In the genomic region with DNA sequence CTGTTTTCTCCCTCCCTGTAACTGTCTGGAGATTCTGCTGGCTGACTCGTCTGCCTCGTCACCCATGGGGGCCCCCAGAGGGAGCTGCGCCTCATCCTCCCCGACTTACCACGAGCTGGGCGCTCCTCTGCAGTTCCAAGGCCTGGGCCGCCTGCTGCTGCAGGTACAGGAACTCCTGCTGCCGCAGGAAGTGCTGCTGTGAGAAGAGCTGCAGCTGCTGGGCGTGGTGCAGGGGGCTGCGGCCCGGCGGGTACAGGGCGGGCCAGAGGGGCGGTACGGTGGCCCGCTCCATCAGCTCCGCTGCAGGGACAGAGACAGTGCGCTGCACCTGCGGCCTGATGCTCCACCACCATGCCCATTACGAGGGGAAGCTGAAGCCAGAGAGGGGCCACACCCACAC, we compare ENCODE assay signal across 24 cellular contexts. TPM values are rescaled to one million over a fixed set of nuclear protein-coding genes. Genes with fewer than 3 reads are reported as not detected.
A peak's percentile ranks its signal among the peaks of the same experiment; 100 is the strongest.
DNase-seq lines count a peak whose midpoint lies in the region; ATAC-seq lines count a peak whose summit lies in the region.
"Had no signal": no experiment of that assay in that cellular context is flagged by ENCODE, and none has a peak within 500 bp of the region (broad histone marks: within the 10 kb centered on the region; RNA-seq: fewer than 3 reads in every experiment).

No MANE protein-coding gene starts in this region.

- H3K79me1 ChIP-seq in neuronal stem cell (ENCODE audit: low read depth, low read length), result peaks cover 27% of the 10 kb centered on the region

- no peak overlapping the region for H3K4ac ChIP-seq in neuronal stem cell (ENCODE audit: low read length)

- H3K4me1 ChIP-seq in neuronal stem cell (ENCODE audit: control insufficient read depth in 2 of 2, insufficient read depth in 1 of 2, low read depth in 1 of 2, low read length in 2 of 2), result no peaks in the 10 kb centered on the region
- H3K4me1 ChIP-seq: HAP-1 had no signal

- peak overlapping the region; percentile 69 for H3K27ac Mint-ChIP-seq in activated CD4-positive, alpha-beta T cell treated with anti-CD3 and anti-CD28 coated beads, Interleukin-2, amount 10 ng/mL, durations not matched to agents 7 days and 5 days
- H3K27ac Mint-ChIP-seq: activated CD4-positive, alpha-beta T cell treated with anti-CD3 and anti-CD28 coated beads, Interleukin-2, amount 10 ng/mL, durations not matched to agents 24 days and 14 days; activated naive CD8-positive, alpha-beta T cell treated with anti-CD3 and anti-CD28 coated beads, Interleukin-2, amount 10 ng/mL, durations not matched to agents 7 days and 5 days; memory B cell had no signal

- no peak overlapping the region for H3K14ac ChIP-seq in neuronal stem cell (ENCODE audit: low read length)

- no peak for DNase-seq in activated CD4-positive, alpha-beta T cell treated with anti-CD3 and anti-CD28 coated beads, Interleukin-2, amount 10 ng/mL, durations not matched to agents 7 days and 5 days
- DNase-seq in activated CD4-positive, alpha-beta T cell treated with anti-CD3 and anti-CD28 coated beads for 48 hours, result no peak
- DNase-seq in H7 (peak; percentile 69), neuronal stem cell (ENCODE audit: low spot score) (no peak), inferior parietal cortex (ENCODE audit: extremely low spot score) (no peak), 8988T (no peak)
- DNase-seq in activated effector memory CD4-positive, alpha-beta T cell treated with Interleukin-2 at 50 U/mL for 16 hours, result peak; percentile 29
- DNase-seq: activated CD4-positive, alpha-beta T cell treated with anti-CD3 and anti-CD28 coated beads, Interleukin-2, amount 10 ng/mL, durations not matched to agents 24 days and 14 days; activated naive CD8-positive, alpha-beta T cell treated with anti-CD3 and anti-CD28 coated beads, Interleukin-2, amount 10 ng/mL, durations not matched to agents 7 days and 5 days; activated T-cell treated with anti-CD3 and anti-CD28 coated beads, Interleukin-2, amount 50 U/mL, for 1 hour; DMS53; hypothalamus; naive thymus-derived CD8-positive, alpha-beta T cell; NCI-H2081 treated with DMSO at 0.1 percent for 48 hours; RPMI8226; stimulated activated CD4-positive, alpha-beta T cell treated with anti-CD3 and anti-CD28 coated beads, Interleukin-2, amount 100 ng/mL, for 48 hours had no signal

- no peak overlapping the region for H3K27ac ChIP-seq in neuronal stem cell (replicated peaks; ENCODE audit: low read length)
- H3K27ac ChIP-seq: C4-2B, HL-60 had no signal

- H3K4me1 Mint-ChIP-seq in activated CD4-positive, alpha-beta T cell treated with anti-CD3 and anti-CD28 coated beads, Interleukin-2, amount 10 ng/mL, durations not matched to agents 7 days and 5 days, result peaks cover 2% of the 10 kb centered on the region
- H3K4me1 Mint-ChIP-seq: activated naive CD8-positive, alpha-beta T cell treated with anti-CD3 and anti-CD28 coated beads, Interleukin-2, amount 10 ng/mL, durations not matched to agents 7 days and 5 days had no signal

- POLR2A ChIA-PET in activated CD4-positive, alpha-beta T cell treated with anti-CD3 and anti-CD28 coated beads, Interleukin-2, amount 10 ng/mL, durations not matched to agents 7 days and 5 days (lab: Charles Lee), result no interaction called here

- no peak for ATAC-seq in GM18867 (IDR thresholded peaks at IDR 0.05; ENCODE audit: unreplicated experiment)
- ATAC-seq: K562; naive thymus-derived CD8-positive, alpha-beta T cell had no signal

- H3K9ac ChIP-seq in neuronal stem cell (ENCODE audit: low read depth, low read length, poor library complexity), result no peak overlapping the region

- WGBS in neuronal stem cell (ENCODE audit: extremely low coverage in 2 of 2, insufficient read length in 2 of 2, insufficient replicate concordance in 1 of 2), 2 donors, result no CpG with 5 or more reads among the region's 20 CpGs

- no peaks in the 10 kb centered on the region for H3K9me3 Mint-ChIP-seq in activated CD4-positive, alpha-beta T cell treated with anti-CD3 and anti-CD28 coated beads, Interleukin-2, amount 10 ng/mL, durations not matched to agents 7 days and 5 days
- H3K9me3 Mint-ChIP-seq: activated CD4-positive, alpha-beta T cell treated with anti-CD3 and anti-CD28 coated beads, Interleukin-2, amount 10 ng/mL, durations not matched to agents 24 days and 14 days; activated naive CD8-positive, alpha-beta T cell treated with anti-CD3 and anti-CD28 coated beads, Interleukin-2, amount 10 ng/mL, durations not matched to agents 7 days and 5 days; brain; memory B cell; naive thymus-derived CD8-positive, alpha-beta T cell had no signal

- H2BK12ac ChIP-seq in neuronal stem cell (ENCODE audit: low read length), result no peak overlapping the region

- no peak overlapping the region for H2AK5ac ChIP-seq in neuronal stem cell (ENCODE audit: low read depth, low read length)

- no peak overlapping the region for H3K4me3 Mint-ChIP-seq in activated CD4-positive, alpha-beta T cell treated with anti-CD3 and anti-CD28 coated beads, Interleukin-2, amount 10 ng/mL, durations not matched to agents 7 days and 5 days
- H3K4me3 Mint-ChIP-seq: activated CD4-positive, alpha-beta T cell treated with anti-CD3 and anti-CD28 coated beads, Interleukin-2, amount 10 ng/mL, durations not matched to agents 24 days and 14 days; activated naive CD8-positive, alpha-beta T cell treated with anti-CD3 and anti-CD28 coated beads, Interleukin-2, amount 10 ng/mL, durations not matched to agents 7 days and 5 days; brain; memory B cell; naive thymus-derived CD8-positive, alpha-beta T cell had no signal

- H3K27me3 Mint-ChIP-seq in activated CD4-positive, alpha-beta T cell treated with anti-CD3 and anti-CD28 coated beads, Interleukin-2, amount 10 ng/mL, durations not matched to agents 7 days and 5 days, result no peaks in the 10 kb centered on the region
- H3K27me3 Mint-ChIP-seq: activated CD4-positive, alpha-beta T cell treated with anti-CD3 and anti-CD28 coated beads, Interleukin-2, amount 10 ng/mL, durations not matched to agents 24 days and 14 days; activated naive CD8-positive, alpha-beta T cell treated with anti-CD3 and anti-CD28 coated beads, Interleukin-2, amount 10 ng/mL, durations not matched to agents 7 days and 5 days; brain; memory B cell; naive thymus-derived CD8-positive, alpha-beta T cell had no signal

- H3K36me3 ChIP-seq in H7 (replicated peaks; ENCODE audit: control insufficient read depth, insufficient read depth, low read length) (no peaks in the 10 kb centered on the region), neuronal stem cell (replicated peaks in 1 of 2; ENCODE audit: control insufficient read depth in 2 of 2, insufficient read depth in 2 of 2, low read length in 2 of 2) (peaks cover 21 to 80% of the 10 kb centered on the region in 2 donors)

- H3K4me3 ChIP-seq in H7 (ENCODE audit: insufficient read depth, low read depth, low read length), result no peak overlapping the region
- H3K4me3 ChIP-seq in neuronal stem cell (ENCODE audit: low read length in 2 of 2), result no peak overlapping the region
- H3K4me3 ChIP-seq: HAP-1, K562, skin epidermis had no signal

- no peak overlapping the region for H3K18ac ChIP-seq in neuronal stem cell (ENCODE audit: low read length)

- no peak overlapping the region for H2BK15ac ChIP-seq in neuronal stem cell (ENCODE audit: low read length)

- H3K27me3 ChIP-seq in H7 (ENCODE audit: control insufficient read depth, insufficient read depth, low read length) (no peaks in the 10 kb centered on the region), neuronal stem cell (ENCODE audit: control insufficient read depth in 3 of 3, insufficient read depth in 3 of 3, low read depth in 1 of 3, low read length in 3 of 3) (no peaks in the 10 kb centered on the region)

- H2BK5ac ChIP-seq in neuronal stem cell (ENCODE audit: low read length), result no peak overlapping the region

- peaks cover 6% of the 10 kb centered on the region for H3K36me3 Mint-ChIP-seq in activated CD4-positive, alpha-beta T cell treated with anti-CD3 and anti-CD28 coated beads, Interleukin-2, amount 10 ng/mL, durations not matched to agents 7 days and 5 days (ENCODE audit: low read depth)

- H2AFZ ChIP-seq in neuronal stem cell (ENCODE audit: low read length), result no peak overlapping the region

- peak overlapping the region; percentile 80 for H3K23ac ChIP-seq in neuronal stem cell (ENCODE audit: low read depth, low read length, poor library complexity)

- H3K4me2 ChIP-seq in neuronal stem cell (ENCODE audit: insufficient read depth, low read length, poor library complexity, severe bottlenecking), result no peak overlapping the region

- H4K91ac ChIP-seq in neuronal stem cell (ENCODE audit: low read depth, low read length, poor library complexity), result no peak overlapping the region

- no peaks in the 10 kb centered on the region for H3K9me3 ChIP-seq in neuronal stem cell (replicated peaks in 1 of 2; ENCODE audit: control insufficient read depth in 2 of 2, insufficient read depth in 1 of 2, low read depth in 1 of 2, low read length in 2 of 2)
- H3K9me3 ChIP-seq: HAP-1 had no signal

- CTCF ChIA-PET in activated CD4-positive, alpha-beta T cell treated with anti-CD3 and anti-CD28 coated beads, Interleukin-2, amount 10 ng/mL, durations not matched to agents 7 days and 5 days (lab: Charles Lee), result interaction anchor here (2.3 kb wide), 1 partner anchor 10 kb away, joined by 9 read pairs; no protein-coding TSS in a partner anchor

- H4K8ac ChIP-seq in neuronal stem cell (ENCODE audit: low read depth, low read length), result no peak overlapping the region

- H2BK120ac ChIP-seq in neuronal stem cell (ENCODE audit: low read depth, low read length), result no peak overlapping the region

RNA-seq across cellular contexts. Expression of a gene that starts 47.7 kb away (rescaled TPM):
- total RNA-seq in activated CD4-positive, alpha-beta T cell treated with anti-CD3 and anti-CD28 coated beads, Interleukin-2, amount 10 ng/mL, durations not matched to agents 7 days and 5 days, result 10 to 100 TPM; 45.8 to 53.9 TPM
- 44.3 and 61.9 TPM in 2 replicates for total RNA-seq in H7 (2014; rRNA removed; shearing (Covaris generic))
- polyA plus RNA-seq in neuronal stem cell (2013, experiment 1 of 2), result 33.6 TPM
- polyA plus RNA-seq in neuronal stem cell (2013, experiment 2 of 2), result 37.1 TPM

Comparison
In these comparisons a context has a peak if more than half of its experiments do, and no peak if none do; other contexts are left out.
1. DNase-seq: peak in H7 (single experiment) and activated effector memory CD4-positive, alpha-beta T cell treated with Interleukin-2 at 50 U/mL for 16 hours (single experiment); none in activated CD4-positive, alpha-beta T cell treated with anti-CD3 and anti-CD28 coated beads, Interleukin-2, amount 10 ng/mL, durations not matched to agents 7 days and 5 days (single experiment), activated CD4-positive, alpha-beta T cell treated with anti-CD3 and anti-CD28 coated beads for 48 hours (single experiment), neuronal stem cell (single experiment), inferior parietal cortex (single experiment) and 8988T (single experiment).